Comparison of ENCODE assay signal across 11 cellular contexts in the genomic region with DNA sequence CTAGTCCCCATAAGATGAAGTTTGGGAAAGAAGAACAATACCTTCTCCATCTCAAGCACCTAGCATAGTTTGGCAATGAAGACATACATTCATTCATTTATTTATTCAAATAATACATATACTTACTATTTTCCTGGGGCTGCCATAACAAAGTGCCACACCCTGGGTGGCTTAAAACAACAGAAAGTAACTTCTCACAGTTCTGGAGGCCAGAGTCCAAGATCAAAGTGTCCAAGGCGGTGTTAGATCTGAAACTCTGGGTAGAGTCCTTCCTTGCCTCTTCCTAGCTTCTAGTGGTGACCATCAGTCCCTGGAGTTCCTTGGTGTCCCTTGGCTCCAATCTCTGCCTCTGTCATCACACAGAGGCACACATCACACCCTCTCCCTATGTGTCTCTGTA.
"Had no signal": no experiment of that assay in that cellular context is flagged by ENCODE, and none has a peak within 500 bp of the region (broad histone marks: within the 10 kb centered on the region; RNA-seq: fewer than 3 reads in every experiment).

No MANE protein-coding gene starts in this region.

- H3K27ac Mint-ChIP-seq: GM23338, H9, HFFc6 had no signal

- H3K4me3 Mint-ChIP-seq: GM23338, H9, HFFc6 had no signal

- FAIRE-seq: H1, H54 had no signal

- H3K4me3 ChIP-seq: GM23248, GM23338, HAP-1 had no signal

- ATAC-seq: GM23338, HCT116 had no signal

- H3K4me1 ChIP-seq: HAP-1 had no signal

- H3K9me3 Mint-ChIP-seq: GM23338, H9 had no signal

- H3K9me3 ChIP-seq: HAP-1 had no signal

- DNase-seq: GM23248, GOT3, H7, H9, HCEC 1CT, HFFc6 had no signal

- H3K9ac ChIP-seq: GM23248 had no signal

- H3K36me3 ChIP-seq: HAP-1 had no signal

- H3K27ac ChIP-seq: GM23248 had no signal
